14 cellular contexts compared by ENCODE assay signal in genomic region chr6:56356431-56356830, GRCh38.
DNase-seq lines count a peak whose midpoint lies in the region; ATAC-seq and TF ChIP-seq lines count a peak whose summit lies in the region.
"Had no signal": no experiment of that assay in that cellular context is flagged by ENCODE, and none has a peak within 500 bp of the region (broad histone marks: within the 10 kb centered on the region; RNA-seq: fewer than 3 reads in every experiment).

No MANE protein-coding gene starts in this region.

- H3K9me3 ChIP-seq in osteoblast (ENCODE audit: low read depth, low read length): no peaks in the 10 kb centered on the region
- H3K9me3 ChIP-seq: gastrocnemius medialis had no signal

- no peak overlapping the region for H3K27ac ChIP-seq in osteoblast (ENCODE audit: low read depth, low read length)
- H3K27ac ChIP-seq: gastrocnemius medialis, SK-N-MC, spleen had no signal

- DNase-seq in Daoy (ENCODE audit: low read depth) (peak; percentile 54), NCI-H69 (lab: John Stamatoyannopoulos, UW) (peak; percentile 48), dermis blood vessel endothelial cell (peak; percentile 62), osteoblast (ENCODE audit: insufficient read length, low spot score, missing footprints) (peak; percentile 58), COLO668 (lab: John Stamatoyannopoulos, UW; ENCODE audit: unreplicated experiment) (no peak)
- DNase-seq: gastrocnemius medialis; NCI-H1092 treated with DMSO at 0.1 percent for 48 hours; NCI-H345; spleen; stimulated activated naive CD4-positive, alpha-beta T cell treated with Interleukin-2 at 50 U/mL for 16 hours had no signal

- H3K79me2 ChIP-seq in osteoblast (ENCODE audit: insufficient read depth, low read length): no peaks in the 10 kb centered on the region

- H3K4me1 ChIP-seq in osteoblast (ENCODE audit: insufficient read depth, low read length): peaks cover 25% of the 10 kb centered on the region
- H3K4me1 ChIP-seq: gastrocnemius medialis, spleen had no signal

- no peak for TF ChIP-seq CTCF in osteoblast (IDR thresholded peaks at IDR 0.05; ENCODE audit: extremely low read depth, low read depth, low read length)

- ATAC-seq in GM19328 (IDR thresholded peaks at IDR 0.05; ENCODE audit: unreplicated experiment) (no peak), GM18505 (IDR thresholded peaks at IDR 0.05; ENCODE audit: unreplicated experiment) (no peak), GM21737 (IDR thresholded peaks at IDR 0.05; ENCODE audit: unreplicated experiment) (no peak)
- ATAC-seq: gastrocnemius medialis had no signal

- H3K4me3 ChIP-seq in osteoblast (ENCODE audit: insufficient read depth, low read length): no peak overlapping the region
- H3K4me3 ChIP-seq: gastrocnemius medialis, SK-N-MC, spleen had no signal

- no peak for TF ChIP-seq POLR2A in GM18505 (IDR thresholded peaks at IDR 0.05; ENCODE audit: borderline replicate concordance, extremely low read depth, insufficient read depth, insufficient read length)

- H3K36me3 ChIP-seq in osteoblast (ENCODE audit: insufficient read depth, low read length): no peaks in the 10 kb centered on the region
- H3K36me3 ChIP-seq: gastrocnemius medialis, spleen had no signal

- no peak overlapping the region for H2AFZ ChIP-seq in osteoblast (ENCODE audit: low read length)

- H3K27me3 ChIP-seq in osteoblast (ENCODE audit: insufficient read depth, low read length): no peaks in the 10 kb centered on the region
- H3K27me3 ChIP-seq: gastrocnemius medialis, spleen had no signal

- H3K4me2 ChIP-seq in osteoblast (ENCODE audit: insufficient read depth, low read length): peak overlapping the region; percentile 24

- H4K20me1 ChIP-seq in osteoblast (ENCODE audit: insufficient read depth, low read length): no peaks in the 10 kb centered on the region
